ENCODE assay signal across 7 cellular contexts in the genomic region with DNA sequence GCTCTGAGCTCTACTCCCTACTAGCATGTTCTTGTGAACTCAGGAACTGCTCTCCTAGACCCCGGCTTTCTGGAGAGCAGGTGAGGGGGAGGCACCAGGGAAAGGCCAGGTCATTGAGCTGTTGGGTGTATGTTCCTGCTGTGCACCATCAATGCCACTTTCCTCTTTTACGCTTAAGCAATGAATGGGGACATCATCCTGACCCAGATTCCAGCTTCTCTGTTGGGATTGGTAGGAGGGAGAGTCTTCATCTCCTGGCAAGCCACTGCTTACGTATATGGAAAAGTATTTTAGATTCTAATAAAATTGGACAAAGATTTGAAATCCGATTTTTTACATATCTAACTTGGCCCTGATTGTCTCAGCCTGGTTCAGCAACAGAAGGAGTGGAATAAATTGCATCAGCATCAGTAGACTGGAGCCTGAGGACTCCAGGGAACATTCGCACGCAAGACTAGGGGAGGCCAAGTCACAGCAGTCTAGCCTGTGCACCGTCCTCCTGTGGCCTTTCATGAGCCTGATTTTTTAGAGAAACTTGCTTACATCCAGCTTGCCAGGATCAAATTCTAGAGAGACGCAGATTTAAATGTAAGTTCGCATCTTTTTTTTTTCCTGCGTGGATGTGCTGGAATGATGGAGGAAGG.
DNase-seq lines count a peak whose midpoint lies in the region; ATAC-seq, FAIRE-seq and TF ChIP-seq lines count a peak whose summit lies in the region.
"Not testable (repeated sequence)": the region's sequence is repeated elsewhere in the genome, so short reads cannot be mapped to it uniquely, and the experiment has no call there.

No MANE protein-coding gene starts in this region.

- H3K27me3 ChIP-seq in right cardiac atrium (ENCODE audit: control insufficient read depth, insufficient read depth) = not testable (repeated sequence)

- peak; percentile 66 for FAIRE-seq in urothelium cell line (lab: Jason Lieb, UNC)

- 66% methylated on average over 10 of the region's 10 CpGs for WGBS in right cardiac atrium

- ATAC-seq in Right ventricle myocardium inferior (peak; percentile 76), Right ventricle myocardium superior (ENCODE audit: poor library complexity) (peak; percentile 73), left cardiac atrium (peak; percentile 41 to 49), left ventricle myocardium superior (peak; percentile 83), right cardiac atrium (peak; percentile 90 to 93)

- H3K4me3 ChIP-seq in fibroblast of the aortic adventitia (ENCODE audit: low read depth, low read length); right cardiac atrium (ENCODE audit: low read length): not testable (repeated sequence)

- not testable (repeated sequence) for H3K9me3 ChIP-seq in right cardiac atrium (ENCODE audit: control insufficient read depth, low read length)

- TF ChIP-seq CTCF in fibroblast of the aortic adventitia (IDR thresholded peaks at IDR 0.05; ENCODE audit: insufficient read depth, low read length) = not testable (repeated sequence)

- H3K4me1 ChIP-seq in right cardiac atrium (ENCODE audit: control insufficient read depth, insufficient read depth, low read length) = not testable (repeated sequence)

- intact Hi-C loops in Right ventricle myocardium inferior (cut with DNase I); Right ventricle myocardium superior (cut with DNase I); left cardiac atrium (cut with DNase I); left ventricle myocardium superior (cut with micrococcal nuclease); right cardiac atrium (cut with DNase I): not testable (repeated sequence)

- DNase-seq in fibroblast of the aortic adventitia (ENCODE audit: low read depth) = peak; percentile 5
- not testable (repeated sequence) for DNase-seq in Right ventricle myocardium inferior (ENCODE audit: missing footprints); Right ventricle myocardium superior; left ventricle myocardium superior; urothelium cell line (ENCODE audit: low spot score)
- peak; percentile 23 for DNase-seq in left cardiac atrium
- DNase-seq in right cardiac atrium = peak in 2 of 3 donors; percentile 32 to 67

- H3K27ac ChIP-seq in right cardiac atrium (ENCODE audit: low read length) = not testable (repeated sequence)
